In the genomic region with DNA sequence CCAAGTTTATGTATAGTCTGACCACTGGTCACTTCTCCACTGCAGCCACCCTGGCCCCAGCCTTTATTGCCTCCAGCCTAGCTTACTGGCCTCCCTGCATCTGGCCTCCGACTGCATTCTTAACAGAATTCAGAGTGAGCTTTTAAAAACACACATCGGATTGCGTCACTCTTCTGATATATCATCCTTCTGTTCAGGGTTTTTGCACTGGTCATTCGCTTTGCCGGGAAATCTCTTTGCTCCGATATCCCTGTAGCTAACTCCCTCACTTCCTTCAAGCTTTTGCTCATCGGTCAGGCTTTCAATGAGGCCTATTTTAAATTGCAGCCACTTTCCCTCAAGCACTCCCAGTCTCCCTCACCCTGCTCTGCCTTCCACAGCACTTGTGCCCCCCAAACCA, we compare ENCODE assay signal across 37 cellular contexts.
"Had no signal": no experiment of that assay in that cellular context is flagged by ENCODE, and none has a peak within 500 bp of the region (broad histone marks: within the 10 kb centered on the region; RNA-seq: fewer than 3 reads in every experiment).

No MANE protein-coding gene starts in this region.

- H3K79me2 ChIP-seq: parathyroid adenoma had no signal

- H3K27me3 ChIP-seq: body of pancreas, cardiac muscle cell, gastroesophageal sphincter, neutrophil, vagina had no signal

- DNase-seq: activated CD4-positive, alpha-beta T cell treated with anti-CD3 and anti-CD28 coated beads for 48 hours; activated CD4-positive, alpha-beta T cell treated with anti-CD3 and anti-CD28 coated beads, Interleukin-2, amount 50 U/mL, for 48 hours; activated CD8-positive, alpha-beta memory T cell treated with anti-CD3 and anti-CD28 coated beads, Interleukin-2, amount 50 U/mL, for 4 hours; activated gamma-delta T cell treated with Interleukin-2 at 50 U/mL for 16 hours; activated naive CD4-positive, alpha-beta T cell treated with anti-CD3 and anti-CD28 coated beads, Interleukin-2, amount 50 U/mL, for 16 hours; activated naive CD8-positive, alpha-beta T cell treated with anti-CD3 and anti-CD28 coated beads, Interleukin-2, amount 50 U/mL, for 24 hours; activated T-cell treated with anti-CD3 and anti-CD28 coated beads, Interleukin-2, amount 50 U/mL, for 1 hour; anterior cingulate cortex; body of pancreas; cerebellar nuclear complex; effector memory CD8-positive, alpha-beta T cell; erythroblast; hypothalamus; immature natural killer cell; kidney glomerular epithelial cell; lower lobe of right lung; mesendoderm; natural killer cell; psoas muscle; stimulated activated CD4-positive, alpha-beta T cell treated with anti-CD3 and anti-CD28 coated beads, Interleukin-1b, Interleukin-23, amount 100 ng/mL, for 48 hours; stimulated activated CD4-positive, alpha-beta T cell treated with anti-CD3 and anti-CD28 coated beads, Interleukin-4, amount 100 ng/mL, for 4 hours; stimulated activated CD8-positive, alpha-beta memory T cell treated with anti-CD3 and anti-CD28 coated beads, Interleukin-4, amount 100 ng/mL, for 48 hours; stimulated activated naive CD8-positive, alpha-beta T cell treated with anti-CD3 and anti-CD28 coated beads, Interleukin-15, amount 100 ng/mL, for 72 hours; substantia nigra; WERI-Rb-1 had no signal

- H3K9me3 Mint-ChIP-seq: type B pancreatic cell had no signal

- ATAC-seq: activated CD4-positive, CD25-positive, alpha-beta regulatory T cell treated with anti-CD3 and anti-CD28 coated beads, Interleukin-2, amount 50 U/mL, for 24 hours; activated naive CD8-positive, alpha-beta T cell treated with anti-CD3 and anti-CD28 coated beads, Interleukin-2, amount 50 U/mL, for 24 hours; activated T-helper 17 cell treated with anti-CD3 and anti-CD28 coated beads, Interleukin-2, amount 50 U/mL, for 72 hours; body of pancreas; effector memory CD8-positive, alpha-beta T cell; gastroesophageal sphincter; left lobe of liver; lower lobe of right lung; natural killer cell; psoas muscle; stimulated activated memory B cell treated with anti-CD40 and anti-IgM and Interleukin-4, amounts not matched to agents 10 μg/mL and 1 μg/mL and 100 μg/mL, for 72 hours; stimulated activated naive CD8-positive, alpha-beta T cell treated with anti-CD3 and anti-CD28 coated beads, Interleukin-15, amount 100 ng/mL, for 72 hours had no signal

- H3K4me3 ChIP-seq: body of pancreas, cardiac muscle cell, coronary artery, gastroesophageal sphincter, lower lobe of right lung, psoas muscle, smooth muscle cell, vagina had no signal

- H3K27ac Mint-ChIP-seq: activated naive CD8-positive, alpha-beta T cell treated with anti-CD3 and anti-CD28 coated beads, Interleukin-2, amount 50 U/mL, for 24 hours; activated T-helper 17 cell treated with anti-CD3 and anti-CD28 coated beads, Interleukin-2, amount 50 U/mL, for 72 hours; effector memory CD8-positive, alpha-beta T cell; natural killer cell; stimulated activated memory B cell treated with anti-CD40 and anti-IgM and Interleukin-4, amounts not matched to agents 10 μg/mL and 1 μg/mL and 100 μg/mL, for 72 hours; type B pancreatic cell had no signal

- H3K4me1 Mint-ChIP-seq: activated naive CD8-positive, alpha-beta T cell treated with anti-CD3 and anti-CD28 coated beads, Interleukin-2, amount 50 U/mL, for 24 hours; immature natural killer cell; natural killer cell; stimulated activated memory B cell treated with anti-CD40 and anti-IgM and Interleukin-4, amounts not matched to agents 10 μg/mL and 1 μg/mL and 100 μg/mL, for 72 hours; stimulated activated naive CD8-positive, alpha-beta T cell treated with anti-CD3 and anti-CD28 coated beads, Interleukin-15, amount 100 ng/mL, for 72 hours had no signal

- H3K36me3 Mint-ChIP-seq: stimulated activated memory B cell treated with anti-CD40 and anti-IgM and Interleukin-4, amounts not matched to agents 10 μg/mL and 1 μg/mL and 100 μg/mL, for 72 hours; type B pancreatic cell had no signal

- H3K27me3 Mint-ChIP-seq: stimulated activated naive CD8-positive, alpha-beta T cell treated with anti-CD3 and anti-CD28 coated beads, Interleukin-15, amount 100 ng/mL, for 72 hours had no signal

- H3K27ac ChIP-seq: body of pancreas, cardiac muscle cell, coronary artery, gastroesophageal sphincter, lower lobe of right lung, neutrophil, parathyroid adenoma, psoas muscle, vagina, WERI-Rb-1 had no signal

- H3K4me1 ChIP-seq: body of pancreas, gastroesophageal sphincter, lower lobe of right lung, parathyroid adenoma, psoas muscle, vagina had no signal

- H3K4me3 Mint-ChIP-seq: activated naive CD8-positive, alpha-beta T cell treated with anti-CD3 and anti-CD28 coated beads, Interleukin-2, amount 50 U/mL, for 24 hours; activated T-helper 17 cell treated with anti-CD3 and anti-CD28 coated beads, Interleukin-2, amount 50 U/mL, for 72 hours; effector memory CD8-positive, alpha-beta T cell; immature natural killer cell; natural killer cell; stimulated activated memory B cell treated with anti-CD40 and anti-IgM and Interleukin-4, amounts not matched to agents 10 μg/mL and 1 μg/mL and 100 μg/mL, for 72 hours; stimulated activated naive CD8-positive, alpha-beta T cell treated with anti-CD3 and anti-CD28 coated beads, Interleukin-15, amount 100 ng/mL, for 72 hours; type B pancreatic cell had no signal

- H3K9ac ChIP-seq: parathyroid adenoma had no signal

- H2AFZ ChIP-seq: parathyroid adenoma had no signal

- H3K36me3 ChIP-seq: cardiac muscle cell, gastroesophageal sphincter, lower lobe of right lung, neutrophil, vagina, WERI-Rb-1 had no signal

- H3K9me3 ChIP-seq: neutrophil, psoas muscle, vagina had no signal

- H3K4me2 ChIP-seq: smooth muscle cell had no signal
